2 cellular contexts compared by ENCODE assay signal in genomic region chr1:61585714-61586113, GRCh38.
A peak's percentile ranks its signal among the peaks of the same experiment; 100 is the strongest.
TF ChIP-seq lines count a peak whose summit lies in the region.

No MANE protein-coding gene starts in this region.

TF ChIP-seq in SK-N-SH, 30 proteins besides CTCF, POLR2A, EP300 and RAD21 (continued from another document):
- peak; percentile 34; the same call in 1 of the 2 replicates for TF ChIP-seq RCOR1 (IDR thresholded peaks at IDR 0.05; ENCODE audit: low read length)
- no peak for TF ChIP-seq FOSL2 (IDR thresholded peaks at IDR 0.05; ENCODE audit: borderline replicate concordance, low read depth)
- 0 out of 2 replicates have a peak, but pooled peaks have one; percentile 31 for TF ChIP-seq TCF12 (IDR thresholded peaks at IDR 0.05)

TF ChIP-seq in SK-N-SH treated with all-trans-retinoic acid at 6 μM for 48 hours, 23 proteins besides CTCF, POLR2A, EP300 and RAD21 (continued from another document):
- TF ChIP-seq PATZ1 (CRISPR knock-in tag; IDR thresholded peaks at IDR 0.05; ENCODE audit: borderline replicate concordance) = no peak
- no peak for TF ChIP-seq ZNF8 (CRISPR knock-in tag; IDR thresholded peaks at IDR 0.05)
- TF ChIP-seq ISL1 (CRISPR knock-in tag; IDR thresholded peaks at IDR 0.05) = no peak
- no peak for TF ChIP-seq ESRRG (CRISPR knock-in tag; IDR thresholded peaks at IDR 0.05)
- no peak for TF ChIP-seq TCF4 (CRISPR knock-in tag; IDR thresholded peaks at IDR 0.05; ENCODE audit: borderline replicate concordance)
- TF ChIP-seq SNAI2 (CRISPR knock-in tag; IDR thresholded peaks at IDR 0.05) = no peak
- no peak for TF ChIP-seq ZFP30 (CRISPR knock-in tag; IDR thresholded peaks at IDR 0.05)
TF ChIP-seq in SK-N-SH treated with all-trans-retinoic acid at 6 μM for 48 hours: peak in this region for 0.
